In the genomic region with DNA sequence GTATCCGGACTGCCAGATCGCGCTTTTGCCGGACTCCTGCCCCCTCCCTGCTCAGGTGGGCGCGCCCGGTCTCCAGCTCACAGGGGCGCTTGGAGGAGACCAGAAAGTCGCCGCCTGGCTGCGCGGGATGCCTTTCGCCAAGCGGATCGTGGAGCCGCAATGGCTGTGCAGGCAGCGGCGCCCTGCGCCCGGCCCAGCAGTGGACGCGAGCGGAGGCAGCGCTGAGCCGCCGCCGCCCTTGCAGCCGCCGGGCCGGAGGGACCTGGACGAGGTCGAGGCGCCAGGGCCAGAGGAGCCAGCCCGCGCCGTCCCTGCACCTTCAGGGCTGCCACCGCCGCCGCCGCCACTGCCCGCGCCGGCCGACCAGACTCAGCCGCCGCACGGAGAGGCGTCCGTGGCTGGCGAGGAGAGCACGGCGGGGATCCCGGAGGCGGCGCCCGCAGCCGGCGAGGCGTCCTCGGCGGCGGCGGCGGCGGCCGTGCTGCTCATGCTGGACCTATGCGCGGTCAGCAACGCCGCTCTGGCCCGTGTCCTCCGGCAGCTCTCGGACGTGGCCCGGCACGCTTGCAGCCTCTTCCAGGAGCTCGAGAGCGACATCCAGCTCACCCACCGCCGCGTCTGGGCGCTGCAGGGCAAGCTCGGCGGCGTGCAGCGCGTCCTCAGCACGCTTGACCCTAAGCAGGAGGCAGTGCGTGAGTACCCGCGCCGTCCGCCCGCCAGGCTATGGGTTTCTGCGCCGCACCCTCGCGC, we compare ENCODE assay signal across 8 cellular contexts. TPM values are rescaled to one million over a fixed set of nuclear protein-coding genes. Genes with fewer than 3 reads are reported as not detected.
DNase-seq lines count a peak whose midpoint lies in the region; ATAC-seq lines count a peak whose summit lies in the region.

No MANE protein-coding gene starts in this region.

- H3K27me3 ChIP-seq in duodenal mucosa (ENCODE audit: control insufficient read depth in 1 of 2, insufficient read depth in 2 of 2, low read length in 2 of 2) (no peaks in the 10 kb centered on the region), Karpas-422 (ENCODE audit: low read length) (no peaks in the 10 kb centered on the region)

- no peaks in the 10 kb centered on the region for H3K36me3 ChIP-seq in duodenal mucosa (ENCODE audit: control insufficient read depth in 1 of 2, insufficient read depth in 2 of 2, low read length in 2 of 2)
- H3K36me3 ChIP-seq in mesodermal cell (ENCODE audit: control insufficient read depth, insufficient read depth, low read length), result no peaks in the 10 kb centered on the region
- H3K36me3 ChIP-seq in Karpas-422 (ENCODE audit: insufficient read depth, low read length), result no peaks in the 10 kb centered on the region

- no peaks in the 10 kb centered on the region for H3K79me2 ChIP-seq in Karpas-422 (ENCODE audit: low read length)

- H2AFZ ChIP-seq in Karpas-422 (ENCODE audit: low read length), result no peak overlapping the region

- H3K9me3 ChIP-seq in duodenal mucosa (ENCODE audit: control insufficient read depth in 1 of 2, low read length in 2 of 2) (no peaks in the 10 kb centered on the region), mesodermal cell (ENCODE audit: control insufficient read depth, low read length) (no peaks in the 10 kb centered on the region), Karpas-422 (ENCODE audit: low read length) (no peaks in the 10 kb centered on the region; the same call in 1 of the 2 replicates)

- H3K27ac ChIP-seq in duodenal mucosa (ENCODE audit: low read depth, low read length) (no peak overlapping the region), mesodermal cell (ENCODE audit: low read depth, low read length, severe bottlenecking) (no peak overlapping the region), Karpas-422 (ENCODE audit: low read length) (no peak overlapping the region)

- H3K4me1 ChIP-seq in duodenal mucosa (ENCODE audit: control insufficient read depth in 1 of 2, insufficient read depth in 2 of 2, low read length in 2 of 2) (peaks cover 0 to 4% of the 10 kb centered on the region in 2 donors), mesodermal cell (ENCODE audit: control insufficient read depth, insufficient read depth, low read length, poor library complexity, severe bottlenecking) (peaks cover 3% of the 10 kb centered on the region), Karpas-422 (ENCODE audit: low read length) (no peaks in the 10 kb centered on the region)

- DNase-seq in ACHN (peak; percentile 6), HT-29 (ENCODE audit: low spot score) (peak; percentile 34), Karpas-422 (no peak)
- DNase-seq in activated CD4-positive, alpha-beta T cell treated with anti-CD3 and anti-CD28 coated beads, Interleukin-2, amount 50 U/mL, for 4 hours, result no peak

- 0% methylated on average over 9 to 43 of the region's 98 CpGs for WGBS in mesodermal cell (ENCODE audit: insufficient coverage in 2 of 2), 2 experiments

- no peak overlapping the region for H3K4me2 ChIP-seq in Karpas-422 (ENCODE audit: low read depth, low read length, poor library complexity, severe bottlenecking)

- ATAC-seq in GM18907 (IDR thresholded peaks at IDR 0.05; ENCODE audit: unreplicated experiment), result no peak
- no peak for ATAC-seq in HG02678 (IDR thresholded peaks at IDR 0.05; ENCODE audit: unreplicated experiment)

- H3K4me3 ChIP-seq in duodenal mucosa (ENCODE audit: low read depth in 1 of 2, low read length in 2 of 2) (peak overlapping the region; percentile 62 to 66), mesodermal cell (ENCODE audit: extremely low read depth, insufficient read depth, low read length, poor library complexity, severe bottlenecking) (peak overlapping the region; percentile 47), Karpas-422 (ENCODE audit: low read length) (no peak overlapping the region)

- H3K9ac ChIP-seq in duodenal mucosa (ENCODE audit: low read depth in 1 of 2, low read length in 2 of 2) (no peak overlapping the region), Karpas-422 (ENCODE audit: low read length) (no peak overlapping the region)

- no peaks in the 10 kb centered on the region for H3K9me2 ChIP-seq in Karpas-422 (replicated peaks; ENCODE audit: insufficient read depth, low read length)

- no peaks in the 10 kb centered on the region for H4K20me1 ChIP-seq in Karpas-422 (ENCODE audit: insufficient read depth, low read depth, low read length)

- in situ Hi-C loops in ACHN (cut with HindIII; ENCODE audit: low pct_ligation_motif_present, low pct_unique_long_range_greater_than_20kb, low sequenced_read_pairs), result no loop called here

RNA-seq across cellular contexts. Expression of a gene that starts 0.8 kb away (rescaled TPM):
- total RNA-seq in HT-29 (2014; rRNA removed; shearing (Covaris generic)), result 5.3 and 6.3 TPM in 2 replicates
- 4.5 TPM for polyA plus RNA-seq in mesodermal cell (2013, experiment 1 of 2)
- 4.6 TPM for polyA plus RNA-seq in mesodermal cell (2013, experiment 2 of 2)
- 0.15 TPM in 1 of 2 replicates, not detected in the other for total RNA-seq in Karpas-422 (2014; rRNA removed; shearing (Covaris generic); ENCODE audit: low replicate concordance)

Comparison
In these comparisons a context has a peak if more than half of its experiments do, and no peak if none do; other contexts are left out.
1. DNase-seq: peak in ACHN (single experiment) and HT-29 (single experiment); none in Karpas-422 (single experiment) and activated CD4-positive, alpha-beta T cell treated with anti-CD3 and anti-CD28 coated beads, Interleukin-2, amount 50 U/mL, for 4 hours (0 of 2).